35 cellular contexts compared by ENCODE assay signal in the genomic region with DNA sequence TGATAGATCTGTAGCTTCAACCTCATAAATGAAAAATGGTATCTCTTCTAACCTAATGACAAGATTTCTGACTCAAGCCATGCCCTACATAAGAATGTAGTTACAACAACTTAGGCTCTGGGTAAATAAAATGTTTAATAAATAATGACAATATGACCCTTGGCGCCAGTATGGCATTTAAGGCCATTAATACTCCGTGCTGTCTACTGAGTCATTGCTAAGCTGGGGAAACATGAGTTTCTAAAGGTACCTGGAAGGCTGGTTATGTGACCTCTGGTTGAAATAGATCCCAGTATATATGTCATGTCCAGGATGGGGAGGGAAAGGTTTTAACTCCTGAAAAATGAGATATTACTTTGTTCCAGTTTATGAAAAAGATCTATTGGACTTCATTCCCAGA.
"Had no signal": no experiment of that assay in that cellular context is flagged by ENCODE, and none has a peak within 500 bp of the region (broad histone marks: within the 10 kb centered on the region; RNA-seq: fewer than 3 reads in every experiment).

No MANE protein-coding gene starts in this region.

- H3K27me3 ChIP-seq: adrenal gland, brain microvascular endothelial cell, SJSA1 had no signal

- H3K36me3 ChIP-seq: adrenal gland, brain microvascular endothelial cell, SJSA1 had no signal

- ATAC-seq: activated naive CD4-positive, alpha-beta T cell treated with anti-CD3 and anti-CD28 coated beads, Interleukin-2, amount 50 U/mL, for 72 hours; activated T-cell treated with anti-CD3 and anti-CD28 coated beads, Interleukin-2, amount 50 U/mL, for 4 hours; SK-N-SH treated with all-trans-retinoic acid at 6 μM for 48 hours; T-cell; T-helper 17 cell had no signal

- H3K27ac ChIP-seq: adrenal gland, brain microvascular endothelial cell, SJSA1, VCaP had no signal

- H3K4me3 ChIP-seq: adrenal gland, SJSA1 had no signal

- H3K4me1 ChIP-seq: adrenal gland, SJSA1 had no signal

- H3K4me3 Mint-ChIP-seq: activated B cell treated with CpG ODN at 0.5 μM for 24 hours; activated CD4-positive, alpha-beta memory T cell treated with anti-CD3 and anti-CD28 coated beads for 36 hours; activated naive CD4-positive, alpha-beta T cell treated with anti-CD3 and anti-CD28 coated beads for 36 hours; activated T-cell treated with anti-CD3 and anti-CD28 coated beads, Interleukin-2, amount 50 U/mL, for 4 hours; activated T-helper 1 cell treated with anti-CD3 and anti-CD28 coated beads, Interleukin-12 subunit alpha, Interleukin-12 subunit beta, Interleukin-2, Interleukin-4 antibody, amounts not matched to agents 30 ng/mL and 10 ng/mL and 1 ng/mL, durations not matched to agents 14 hours and 24 hours and 36 hours; central memory CD8-positive, alpha-beta T cell; T-cell; T-helper 17 cell had no signal

- H3K4me1 Mint-ChIP-seq: central memory CD8-positive, alpha-beta T cell had no signal

- DNase-seq: activated B cell treated with CpG ODN at 0.5 μM for 24 hours; activated CD4-positive, alpha-beta memory T cell treated with anti-CD3 and anti-CD28 coated beads for 36 hours; activated CD4-positive, alpha-beta T cell treated with anti-CD3 and anti-CD28 coated beads for 4 hours; activated CD4-positive, alpha-beta T cell treated with anti-CD3 and anti-CD28 coated beads, Interleukin-2, amount 50 U/mL, for 1 hour; activated CD4-positive, CD25-positive, alpha-beta regulatory T cell treated with anti-CD3 and anti-CD28 coated beads, Interleukin-2, amount 50 U/mL, for 72 hours; activated CD8-positive, alpha-beta memory T cell treated with anti-CD3 and anti-CD28 coated beads, Interleukin-2, amount 50 U/mL, for 4 hours; activated gamma-delta T cell treated with Interleukin-2 at 50 U/mL for 16 hours; activated naive CD4-positive, alpha-beta T cell treated with anti-CD3 and anti-CD28 coated beads for 36 hours; activated T-cell treated with anti-CD3 and anti-CD28 coated beads for 4 hours; activated T-cell treated with anti-CD3 and anti-CD28 coated beads, Interleukin-2, amount 50 U/mL, for 4 hours; adrenal gland; anterior cingulate cortex; brain microvascular endothelial cell; Karpas-422; KBM-7; MM.1S; MV-4-11; NCI-H1092; NCI-H1436 treated with DMSO at 0.1 percent for 48 hours; NCI-H1694 treated with DMSO at 0.1 percent for 48 hours; NCI-H2029; NCI-H510A; NCI-H526; NCI-H748 treated with DMSO at 0.1 percent for 48 hours; NK-92 treated with Interleukin-12 subunit alpha and Interleukin-12 subunit beta, amount 100 ng/mL, for 24 hours; Right ventricle myocardium superior; T-cell; T-helper 17 cell; T-helper 9 cell had no signal

- H3K9me3 ChIP-seq: adrenal gland, SJSA1 had no signal

- H3K27me3 Mint-ChIP-seq: activated B cell treated with CpG ODN at 0.5 μM for 24 hours; activated CD4-positive, alpha-beta memory T cell treated with anti-CD3 and anti-CD28 coated beads for 36 hours; central memory CD8-positive, alpha-beta T cell; T-cell had no signal

- H3K9me3 Mint-ChIP-seq: activated CD4-positive, alpha-beta memory T cell treated with anti-CD3 and anti-CD28 coated beads for 36 hours; activated naive CD4-positive, alpha-beta T cell treated with anti-CD3 and anti-CD28 coated beads for 36 hours; activated naive CD4-positive, alpha-beta T cell treated with anti-CD3 and anti-CD28 coated beads, Interleukin-2, amount 50 U/mL, for 72 hours; activated T-cell treated with anti-CD3 and anti-CD28 coated beads, Interleukin-2, amount 50 U/mL, for 4 hours; activated T-helper 1 cell treated with anti-CD3 and anti-CD28 coated beads, Interleukin-12 subunit alpha, Interleukin-12 subunit beta, Interleukin-2, Interleukin-4 antibody, amounts not matched to agents 30 ng/mL and 10 ng/mL and 1 ng/mL, durations not matched to agents 14 hours and 24 hours and 36 hours; central memory CD8-positive, alpha-beta T cell; T-cell had no signal

- H3K36me3 Mint-ChIP-seq: activated CD4-positive, alpha-beta memory T cell treated with anti-CD3 and anti-CD28 coated beads for 36 hours; activated naive CD4-positive, alpha-beta T cell treated with anti-CD3 and anti-CD28 coated beads, Interleukin-2, amount 50 U/mL, for 72 hours; T-cell had no signal

- H3K27ac Mint-ChIP-seq: activated B cell treated with CpG ODN at 0.5 μM for 24 hours; activated CD4-positive, alpha-beta memory T cell treated with anti-CD3 and anti-CD28 coated beads for 36 hours; activated naive CD4-positive, alpha-beta T cell treated with anti-CD3 and anti-CD28 coated beads for 36 hours; activated naive CD4-positive, alpha-beta T cell treated with anti-CD3 and anti-CD28 coated beads, Interleukin-2, amount 50 U/mL, for 72 hours; activated T-helper 1 cell treated with anti-CD3 and anti-CD28 coated beads, Interleukin-12 subunit alpha, Interleukin-12 subunit beta, Interleukin-2, Interleukin-4 antibody, amounts not matched to agents 30 ng/mL and 10 ng/mL and 1 ng/mL, durations not matched to agents 14 hours and 24 hours and 36 hours; T-cell; T-helper 17 cell had no signal
